Comparison of ENCODE assay signal across 9 cellular contexts in genomic region chr1:63148825-63149645, GRCh38.
A peak's percentile ranks its signal among the peaks of the same experiment; 100 is the strongest.
DNase-seq lines count a peak whose midpoint lies in the region; ATAC-seq and FAIRE-seq lines count a peak whose summit lies in the region.
"Had no signal": no experiment of that assay in that cellular context is flagged by ENCODE, and none has a peak within 500 bp of the region (broad histone marks: within the 10 kb centered on the region; RNA-seq: fewer than 3 reads in every experiment).

No MANE protein-coding gene starts in this region.

- no peaks in the 10 kb centered on the region for H3K36me3 Mint-ChIP-seq in activated T-cell treated with anti-CD3 and anti-CD28 coated beads, Interleukin-2, amount 50 U/mL, for 24 hours (ENCODE audit: low read depth)
- no peaks in the 10 kb centered on the region for H3K36me3 Mint-ChIP-seq in activated naive CD8-positive, alpha-beta T cell treated with anti-CD3 and anti-CD28 coated beads, Interleukin-2, amount 50 U/mL, for 24 hours (ENCODE audit: low read depth)

- peaks cover 19% of the 10 kb centered on the region for H3K27me3 Mint-ChIP-seq in activated T-cell treated with anti-CD3 and anti-CD28 coated beads, Interleukin-2, amount 50 U/mL, for 24 hours
- H3K27me3 Mint-ChIP-seq in activated naive CD8-positive, alpha-beta T cell treated with anti-CD3 and anti-CD28 coated beads, Interleukin-2, amount 50 U/mL, for 24 hours = peaks cover 11% of the 10 kb centered on the region

- no peak overlapping the region for H3K4me3 ChIP-seq in H7 (ENCODE audit: insufficient read depth, low read depth, low read length)

- no peak overlapping the region for H3K4me3 Mint-ChIP-seq in activated T-cell treated with anti-CD3 and anti-CD28 coated beads, Interleukin-2, amount 50 U/mL, for 24 hours
- H3K4me3 Mint-ChIP-seq in activated naive CD8-positive, alpha-beta T cell treated with anti-CD3 and anti-CD28 coated beads, Interleukin-2, amount 50 U/mL, for 24 hours = no peak overlapping the region
- H3K4me3 Mint-ChIP-seq: dendritic cell treated with granulocyte-macrophage colony-stimulating factor and Interleukin-4, amounts not matched to agents 40 ng/mL and 50 ng/mL, for 4 days had no signal

- no peaks in the 10 kb centered on the region for H3K9me3 Mint-ChIP-seq in activated T-cell treated with anti-CD3 and anti-CD28 coated beads, Interleukin-2, amount 50 U/mL, for 24 hours
- H3K9me3 Mint-ChIP-seq in activated naive CD8-positive, alpha-beta T cell treated with anti-CD3 and anti-CD28 coated beads, Interleukin-2, amount 50 U/mL, for 24 hours = no peaks in the 10 kb centered on the region
- H3K9me3 Mint-ChIP-seq: dendritic cell treated with granulocyte-macrophage colony-stimulating factor and Interleukin-4, amounts not matched to agents 40 ng/mL and 50 ng/mL, for 4 days had no signal

- ATAC-seq in activated naive CD8-positive, alpha-beta T cell treated with anti-CD3 and anti-CD28 coated beads, Interleukin-2, amount 50 U/mL, for 24 hours = no peak
- ATAC-seq in HG03025 (IDR thresholded peaks at IDR 0.05; ENCODE audit: low FRiP score, unreplicated experiment) = no peak

- H3K27ac Mint-ChIP-seq in activated T-cell treated with anti-CD3 and anti-CD28 coated beads, Interleukin-2, amount 50 U/mL, for 24 hours = no peak overlapping the region
- no peak overlapping the region for H3K27ac Mint-ChIP-seq in activated naive CD8-positive, alpha-beta T cell treated with anti-CD3 and anti-CD28 coated beads, Interleukin-2, amount 50 U/mL, for 24 hours
- H3K27ac Mint-ChIP-seq: dendritic cell treated with granulocyte-macrophage colony-stimulating factor and Interleukin-4, amounts not matched to agents 40 ng/mL and 50 ng/mL, for 4 days had no signal

- FAIRE-seq in urothelium cell line (lab: Jason Lieb, UNC) = no peak

- H3K27me3 ChIP-seq in H7 (ENCODE audit: control insufficient read depth, insufficient read depth, low read length) = no peaks in the 10 kb centered on the region

- H3K36me3 ChIP-seq in H7 (replicated peaks; ENCODE audit: control insufficient read depth, insufficient read depth, low read length) = no peaks in the 10 kb centered on the region

- peak; percentile 19 to 22 for DNase-seq in activated T-cell treated with anti-CD3 and anti-CD28 coated beads, Interleukin-2, amount 50 U/mL, for 48 hours
- DNase-seq in activated T-cell treated with anti-CD3 and anti-CD28 coated beads, Interleukin-2, amount 50 U/mL, for 24 hours = no peak
- peak; percentile 40 for DNase-seq in H7
- peak; percentile 40 for DNase-seq in NCI-H1694 (lab: John Stamatoyannopoulos, UW)
- peak; percentile 8 for DNase-seq in activated naive CD8-positive, alpha-beta T cell treated with anti-CD3 and anti-CD28 coated beads, Interleukin-2, amount 50 U/mL, for 24 hours
- DNase-seq in iris pigment epithelial cell (ENCODE audit: low read depth) = peak; percentile 47
- DNase-seq in urothelium cell line (ENCODE audit: low spot score) = peak; percentile 47

- H3K4me1 Mint-ChIP-seq in activated T-cell treated with anti-CD3 and anti-CD28 coated beads, Interleukin-2, amount 50 U/mL, for 24 hours (ENCODE audit: low read depth) = no peaks in the 10 kb centered on the region
- H3K4me1 Mint-ChIP-seq in activated naive CD8-positive, alpha-beta T cell treated with anti-CD3 and anti-CD28 coated beads, Interleukin-2, amount 50 U/mL, for 24 hours = no peaks in the 10 kb centered on the region
